Comparison of ENCODE assay signal across 1 cellular context in the genomic region with DNA sequence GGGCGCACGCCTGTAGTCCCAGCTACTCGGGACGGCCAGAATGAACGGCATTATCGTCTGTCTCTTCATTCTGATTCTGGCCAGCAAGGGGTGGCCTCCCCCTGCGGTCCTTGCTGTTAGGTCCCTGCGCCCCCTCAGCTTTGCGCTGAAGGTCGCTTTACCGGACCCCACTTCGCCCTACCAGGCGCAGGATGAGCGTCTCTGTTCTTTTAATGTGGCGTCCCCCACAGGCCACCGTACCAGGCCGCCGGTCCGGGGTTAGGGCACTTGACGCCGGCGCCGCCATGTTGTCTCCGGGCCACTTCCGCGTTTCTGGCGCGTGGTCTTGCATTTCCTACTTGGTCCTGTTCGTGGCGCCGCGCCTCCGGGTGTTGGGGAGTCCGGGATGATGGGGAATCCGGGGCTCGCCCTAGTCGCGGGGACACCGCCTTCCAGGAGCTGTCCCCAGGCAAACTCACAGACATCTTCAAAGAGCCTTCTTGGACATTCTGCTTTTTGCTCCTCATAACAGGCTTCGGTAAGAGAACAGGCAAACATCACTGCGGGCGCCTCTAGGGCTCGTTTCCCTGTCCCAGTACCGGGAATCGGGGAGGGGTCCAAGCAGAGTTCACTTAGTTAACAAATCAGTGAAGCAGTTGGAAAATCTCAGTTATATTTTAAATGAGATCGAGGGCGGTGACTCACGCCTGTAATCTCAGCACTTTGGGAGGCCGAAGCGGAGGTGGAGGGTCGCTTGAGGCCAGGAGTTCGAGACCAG.
A peak's percentile ranks its signal among the peaks of the same experiment; 100 is the strongest.
TF ChIP-seq lines count a peak whose summit lies in the region.

No MANE protein-coding gene starts in this region.

TF ChIP-seq in HepG2, 621 proteins besides CTCF, POLR2A, EP300 and RAD21 (continued from another document and continues in another):
- TF ChIP-seq, protein P1, sequence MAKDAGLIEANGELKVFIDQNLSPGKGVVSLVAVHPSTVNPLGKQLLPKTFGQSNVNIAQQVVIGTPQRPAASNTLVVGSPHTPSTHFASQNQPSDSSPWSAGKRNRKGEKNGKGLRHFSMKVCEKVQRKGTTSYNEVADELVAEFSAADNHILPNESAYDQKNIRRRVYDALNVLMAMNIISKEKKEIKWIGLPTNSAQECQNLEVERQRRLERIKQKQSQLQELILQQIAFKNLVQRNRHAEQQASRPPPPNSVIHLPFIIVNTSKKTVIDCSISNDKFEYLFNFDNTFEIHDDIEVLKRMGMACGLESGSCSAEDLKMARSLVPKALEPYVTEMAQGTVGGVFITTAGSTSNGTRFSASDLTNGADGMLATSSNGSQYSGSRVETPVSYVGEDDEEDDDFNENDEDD (CRISPR knock-in tag; IDR thresholded peaks at IDR 0.05; ENCODE audit: borderline replicate concordance): 0 out of 2 replicates have a peak, but pooled peaks have one; percentile 31
- peak; percentile 27 for TF ChIP-seq ETV5 (CRISPR knock-in tag; IDR thresholded peaks at IDR 0.05; ENCODE audit: borderline replicate concordance)
- peak; percentile 85 for TF ChIP-seq ZMYM2 (CRISPR knock-in tag; IDR thresholded peaks at IDR 0.05)
- peak; percentile 52; the same call in 1 of the 2 replicates for TF ChIP-seq HIVEP1 (CRISPR knock-in tag; IDR thresholded peaks at IDR 0.05)
- TF ChIP-seq ESRRA (CRISPR knock-in tag; IDR thresholded peaks at IDR 0.05; ENCODE audit: low read depth): peak; percentile 59; the same call in 1 of the 2 replicates
- TF ChIP-seq, protein P2, sequence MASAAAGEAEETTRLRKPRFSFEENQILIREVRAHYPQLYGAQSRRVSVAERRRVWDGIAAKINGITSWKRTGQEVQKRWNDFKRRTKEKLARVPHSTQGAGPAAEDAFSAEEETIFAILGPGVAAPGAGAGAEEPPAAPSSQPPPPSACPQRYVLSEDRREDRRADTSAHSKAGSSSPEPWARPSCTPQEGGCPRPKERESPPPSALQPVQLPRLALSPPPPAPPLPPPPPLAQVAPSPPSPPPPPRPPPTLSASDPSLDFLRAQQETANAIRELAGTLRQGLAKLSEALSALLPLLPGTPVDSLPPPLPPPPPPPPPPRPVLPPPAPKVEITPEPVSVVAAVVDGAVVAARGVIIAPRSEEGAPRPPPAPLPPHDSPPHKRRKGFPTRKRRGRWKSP (CRISPR knock-in tag; IDR thresholded peaks at IDR 0.05): peak; percentile 46; the same call in 1 of the 2 replicates
- TF ChIP-seq, protein P3, sequence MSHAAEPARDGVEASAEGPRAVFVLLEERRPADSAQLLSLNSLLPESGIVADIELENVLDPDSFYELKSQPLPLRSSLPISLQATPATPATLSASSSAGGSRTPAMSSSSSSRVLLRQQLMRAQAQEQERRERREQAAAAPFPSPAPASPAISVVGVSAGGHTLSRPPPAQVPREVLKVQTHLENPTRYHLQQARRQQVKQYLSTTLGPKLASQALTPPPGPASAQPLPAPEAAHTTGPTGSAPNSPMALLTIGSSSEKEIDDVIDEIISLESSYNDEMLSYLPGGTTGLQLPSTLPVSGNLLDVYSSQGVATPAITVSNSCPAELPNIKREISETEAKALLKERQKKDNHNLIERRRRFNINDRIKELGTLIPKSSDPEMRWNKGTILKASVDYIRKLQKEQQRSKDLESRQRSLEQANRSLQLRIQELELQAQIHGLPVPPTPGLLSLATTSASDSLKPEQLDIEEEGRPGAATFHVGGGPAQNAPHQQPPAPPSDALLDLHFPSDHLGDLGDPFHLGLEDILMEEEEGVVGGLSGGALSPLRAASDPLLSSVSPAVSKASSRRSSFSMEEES (CRISPR knock-in tag; IDR thresholded peaks at IDR 0.05): 0 out of 2 replicates have a peak, but pooled peaks have one; percentile 43
- TF ChIP-seq ZNF33B (CRISPR knock-in tag; IDR thresholded peaks at IDR 0.05): no peak
- TF ChIP-seq, protein P4, sequence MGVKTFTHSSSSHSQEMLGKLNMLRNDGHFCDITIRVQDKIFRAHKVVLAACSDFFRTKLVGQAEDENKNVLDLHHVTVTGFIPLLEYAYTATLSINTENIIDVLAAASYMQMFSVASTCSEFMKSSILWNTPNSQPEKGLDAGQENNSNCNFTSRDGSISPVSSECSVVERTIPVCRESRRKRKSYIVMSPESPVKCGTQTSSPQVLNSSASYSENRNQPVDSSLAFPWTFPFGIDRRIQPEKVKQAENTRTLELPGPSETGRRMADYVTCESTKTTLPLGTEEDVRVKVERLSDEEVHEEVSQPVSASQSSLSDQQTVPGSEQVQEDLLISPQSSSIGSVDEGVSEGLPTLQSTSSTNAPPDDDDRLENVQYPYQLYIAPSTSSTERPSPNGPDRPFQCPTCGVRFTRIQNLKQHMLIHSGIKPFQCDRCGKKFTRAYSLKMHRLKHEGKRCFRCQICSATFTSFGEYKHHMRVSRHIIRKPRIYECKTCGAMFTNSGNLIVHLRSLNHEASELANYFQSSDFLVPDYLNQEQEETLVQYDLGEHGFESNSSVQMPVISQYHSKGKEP (CRISPR knock-in tag; IDR thresholded peaks at IDR 0.05): no peak
- no peak for TF ChIP-seq ZNF549 (CRISPR knock-in tag; IDR thresholded peaks at IDR 0.05)
- no peak for TF ChIP-seq ZIK1 (CRISPR knock-in tag; IDR thresholded peaks at IDR 0.05; ENCODE audit: borderline replicate concordance, low read depth)
- TF ChIP-seq, protein P5, sequence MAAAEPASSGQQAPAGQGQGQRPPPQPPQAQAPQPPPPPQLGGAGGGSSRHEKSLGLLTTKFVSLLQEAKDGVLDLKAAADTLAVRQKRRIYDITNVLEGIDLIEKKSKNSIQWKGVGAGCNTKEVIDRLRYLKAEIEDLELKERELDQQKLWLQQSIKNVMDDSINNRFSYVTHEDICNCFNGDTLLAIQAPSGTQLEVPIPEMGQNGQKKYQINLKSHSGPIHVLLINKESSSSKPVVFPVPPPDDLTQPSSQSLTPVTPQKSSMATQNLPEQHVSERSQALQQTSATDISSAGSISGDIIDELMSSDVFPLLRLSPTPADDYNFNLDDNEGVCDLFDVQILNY (CRISPR knock-in tag; conservative IDR thresholded peaks at IDR 0.05): no peak
- TF ChIP-seq KDM2A (CRISPR knock-in tag; IDR thresholded peaks at IDR 0.05; ENCODE audit: borderline replicate concordance, low read depth): peak; percentile 95
- no peak for TF ChIP-seq JUND (CRISPR knock-in tag; IDR thresholded peaks at IDR 0.05)
- no peak for TF ChIP-seq HNRNPK (IDR thresholded peaks at IDR 0.05; ENCODE audit: low read depth, low read length, poor library complexity, severe bottlenecking)
- TF ChIP-seq SYNCRIP (IDR thresholded peaks at IDR 0.05; ENCODE audit: insufficient read depth, low read depth, low read length): no peak
- peak; percentile 75; the same call in 1 of the 2 replicates for TF ChIP-seq DNMT1 (CRISPR knock-in tag; IDR thresholded peaks at IDR 0.05)
- TF ChIP-seq ZNF777 (CRISPR knock-in tag; IDR thresholded peaks at IDR 0.05): peak; percentile 62
- TF ChIP-seq PITX1 (CRISPR knock-in tag; IDR thresholded peaks at IDR 0.05): peak; percentile 22; the same call in 1 of the 2 replicates
- TF ChIP-seq ZNF629 (CRISPR knock-in tag; conservative IDR thresholded peaks at IDR 0.05): 0 out of 2 replicates have a peak, but pooled peaks have one; percentile 14
- TF ChIP-seq ATM (IDR thresholded peaks at IDR 0.05; ENCODE audit: borderline replicate concordance): no peak
- TF ChIP-seq CAMTA2 (CRISPR knock-in tag; IDR thresholded peaks at IDR 0.05; ENCODE audit: borderline replicate concordance): no peak
- TF ChIP-seq, protein P6, sequence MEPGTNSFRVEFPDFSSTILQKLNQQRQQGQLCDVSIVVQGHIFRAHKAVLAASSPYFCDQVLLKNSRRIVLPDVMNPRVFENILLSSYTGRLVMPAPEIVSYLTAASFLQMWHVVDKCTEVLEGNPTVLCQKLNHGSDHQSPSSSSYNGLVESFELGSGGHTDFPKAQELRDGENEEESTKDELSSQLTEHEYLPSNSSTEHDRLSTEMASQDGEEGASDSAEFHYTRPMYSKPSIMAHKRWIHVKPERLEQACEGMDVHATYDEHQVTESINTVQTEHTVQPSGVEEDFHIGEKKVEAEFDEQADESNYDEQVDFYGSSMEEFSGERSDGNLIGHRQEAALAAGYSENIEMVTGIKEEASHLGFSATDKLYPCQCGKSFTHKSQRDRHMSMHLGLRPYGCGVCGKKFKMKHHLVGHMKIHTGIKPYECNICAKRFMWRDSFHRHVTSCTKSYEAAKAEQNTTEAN (CRISPR knock-in tag; conservative IDR thresholded peaks at IDR 0.05): no peak; the same call in 1 of the 2 replicates
- no peak for TF ChIP-seq CBX2 (IDR thresholded peaks at IDR 0.05; ENCODE audit: low read depth, low read length)
- TF ChIP-seq CBX2 (CRISPR knock-in tag; IDR thresholded peaks at IDR 0.05; ENCODE audit: low read depth): no peak
- TF ChIP-seq, protein P7, sequence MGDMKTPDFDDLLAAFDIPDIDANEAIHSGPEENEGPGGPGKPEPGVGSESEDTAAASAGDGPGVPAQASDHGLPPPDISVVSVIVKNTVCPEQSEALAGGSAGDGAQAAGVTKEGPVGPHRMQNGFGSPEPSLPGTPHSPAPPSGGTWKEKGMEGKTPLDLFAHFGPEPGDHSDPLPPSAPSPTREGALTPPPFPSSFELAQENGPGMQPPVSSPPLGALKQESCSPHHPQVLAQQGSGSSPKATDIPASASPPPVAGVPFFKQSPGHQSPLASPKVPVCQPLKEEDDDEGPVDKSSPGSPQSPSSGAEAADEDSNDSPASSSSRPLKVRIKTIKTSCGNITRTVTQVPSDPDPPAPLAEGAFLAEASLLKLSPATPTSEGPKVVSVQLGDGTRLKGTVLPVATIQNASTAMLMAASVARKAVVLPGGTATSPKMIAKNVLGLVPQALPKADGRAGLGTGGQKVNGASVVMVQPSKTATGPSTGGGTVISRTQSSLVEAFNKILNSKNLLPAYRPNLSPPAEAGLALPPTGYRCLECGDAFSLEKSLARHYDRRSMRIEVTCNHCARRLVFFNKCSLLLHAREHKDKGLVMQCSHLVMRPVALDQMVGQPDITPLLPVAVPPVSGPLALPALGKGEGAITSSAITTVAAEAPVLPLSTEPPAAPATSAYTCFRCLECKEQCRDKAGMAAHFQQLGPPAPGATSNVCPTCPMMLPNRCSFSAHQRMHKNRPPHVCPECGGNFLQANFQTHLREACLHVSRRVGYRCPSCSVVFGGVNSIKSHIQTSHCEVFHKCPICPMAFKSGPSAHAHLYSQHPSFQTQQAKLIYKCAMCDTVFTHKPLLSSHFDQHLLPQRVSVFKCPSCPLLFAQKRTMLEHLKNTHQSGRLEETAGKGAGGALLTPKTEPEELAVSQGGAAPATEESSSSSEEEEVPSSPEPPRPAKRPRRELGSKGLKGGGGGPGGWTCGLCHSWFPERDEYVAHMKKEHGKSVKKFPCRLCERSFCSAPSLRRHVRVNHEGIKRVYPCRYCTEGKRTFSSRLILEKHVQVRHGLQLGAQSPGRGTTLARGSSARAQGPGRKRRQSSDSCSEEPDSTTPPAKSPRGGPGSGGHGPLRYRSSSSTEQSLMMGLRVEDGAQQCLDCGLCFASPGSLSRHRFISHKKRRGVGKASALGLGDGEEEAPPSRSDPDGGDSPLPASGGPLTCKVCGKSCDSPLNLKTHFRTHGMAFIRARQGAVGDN (CRISPR knock-in tag; IDR thresholded peaks at IDR 0.05): peak; percentile 94
- TF ChIP-seq NFRKB (IDR thresholded peaks at IDR 0.05): no peak
- no peak for TF ChIP-seq ZC3H13 (CRISPR knock-in tag; IDR thresholded peaks at IDR 0.05)
- TF ChIP-seq, protein P8, sequence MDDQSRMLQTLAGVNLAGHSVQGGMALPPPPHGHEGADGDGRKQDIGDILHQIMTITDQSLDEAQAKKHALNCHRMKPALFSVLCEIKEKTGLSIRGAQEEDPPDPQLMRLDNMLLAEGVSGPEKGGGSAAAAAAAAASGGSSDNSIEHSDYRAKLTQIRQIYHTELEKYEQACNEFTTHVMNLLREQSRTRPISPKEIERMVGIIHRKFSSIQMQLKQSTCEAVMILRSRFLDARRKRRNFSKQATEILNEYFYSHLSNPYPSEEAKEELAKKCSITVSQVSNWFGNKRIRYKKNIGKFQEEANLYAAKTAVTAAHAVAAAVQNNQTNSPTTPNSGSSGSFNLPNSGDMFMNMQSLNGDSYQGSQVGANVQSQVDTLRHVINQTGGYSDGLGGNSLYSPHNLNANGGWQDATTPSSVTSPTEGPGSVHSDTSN (CRISPR knock-in tag; IDR thresholded peaks at IDR 0.05; ENCODE audit: borderline replicate concordance): no peak
- TF ChIP-seq ZNF530 (CRISPR knock-in tag; IDR thresholded peaks at IDR 0.05; ENCODE audit: low read depth): no peak
- no peak for TF ChIP-seq IKZF4 (CRISPR knock-in tag; IDR thresholded peaks at IDR 0.05; ENCODE audit: borderline replicate concordance, low read depth, not compliant biosample characterization)
- TF ChIP-seq ZNF20 (CRISPR knock-in tag; IDR thresholded peaks at IDR 0.05): no peak
- TF ChIP-seq, protein P9, sequence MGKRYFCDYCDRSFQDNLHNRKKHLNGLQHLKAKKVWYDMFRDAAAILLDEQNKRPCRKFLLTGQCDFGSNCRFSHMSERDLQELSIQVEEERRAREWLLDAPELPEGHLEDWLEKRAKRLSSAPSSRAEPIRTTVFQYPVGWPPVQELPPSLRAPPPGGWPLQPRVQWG (CRISPR knock-in tag; IDR thresholded peaks at IDR 0.05; ENCODE audit: borderline replicate concordance, low read depth): no peak
- no peak; the same call in 1 of the 2 replicates for TF ChIP-seq ZNF652 (CRISPR knock-in tag; IDR thresholded peaks at IDR 0.05; ENCODE audit: borderline replicate concordance, low read depth)
- TF ChIP-seq ZNF776 (CRISPR knock-in tag; IDR thresholded peaks at IDR 0.05): 0 out of 2 replicates have a peak, but pooled peaks have one; percentile 51
- TF ChIP-seq ZNF768 (CRISPR knock-in tag; IDR thresholded peaks at IDR 0.05): peak; percentile 98
- TF ChIP-seq PTBP1 (IDR thresholded peaks at IDR 0.05; ENCODE audit: low read depth, low read length, poor library complexity, severe bottlenecking): peak; percentile 93
- TF ChIP-seq, protein P10, sequence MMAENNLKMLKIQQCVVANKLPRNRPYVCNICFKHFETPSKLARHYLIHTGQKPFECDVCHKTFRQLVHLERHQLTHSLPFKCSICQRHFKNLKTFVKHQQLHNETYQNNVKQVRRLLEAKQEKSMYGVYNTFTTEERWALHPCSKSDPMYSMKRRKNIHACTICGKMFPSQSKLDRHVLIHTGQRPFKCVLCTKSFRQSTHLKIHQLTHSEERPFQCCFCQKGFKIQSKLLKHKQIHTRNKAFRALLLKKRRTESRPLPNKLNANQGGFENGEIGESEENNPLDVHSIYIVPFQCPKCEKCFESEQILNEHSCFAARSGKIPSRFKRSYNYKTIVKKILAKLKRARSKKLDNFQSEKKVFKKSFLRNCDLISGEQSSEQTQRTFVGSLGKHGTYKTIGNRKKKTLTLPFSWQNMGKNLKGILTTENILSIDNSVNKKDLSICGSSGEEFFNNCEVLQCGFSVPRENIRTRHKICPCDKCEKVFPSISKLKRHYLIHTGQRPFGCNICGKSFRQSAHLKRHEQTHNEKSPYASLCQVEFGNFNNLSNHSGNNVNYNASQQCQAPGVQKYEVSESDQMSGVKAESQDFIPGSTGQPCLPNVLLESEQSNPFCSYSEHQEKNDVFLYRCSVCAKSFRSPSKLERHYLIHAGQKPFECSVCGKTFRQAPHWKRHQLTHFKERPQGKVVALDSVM (CRISPR knock-in tag; IDR thresholded peaks at IDR 0.05): peak; percentile 69; the same call in 1 of the 2 replicates
